8 cellular contexts compared by ENCODE assay signal in genomic region chr6:159989882-159990480, GRCh38. TPM values are rescaled to one million over a fixed set of nuclear protein-coding genes. Genes with fewer than 3 reads are reported as not detected.
A peak's percentile ranks its signal among the peaks of the same experiment; 100 is the strongest.
DNase-seq lines count a peak whose midpoint lies in the region; ATAC-seq lines count a peak whose summit lies in the region.

No MANE protein-coding gene starts in this region.

- H3K4me3 Mint-ChIP-seq in activated T-cell treated with anti-CD3 and anti-CD28 coated beads, Interleukin-2, amount 50 U/mL, for 72 hours = peak overlapping the region; percentile 21 to 54
- H3K4me3 Mint-ChIP-seq in activated naive CD8-positive, alpha-beta T cell treated with anti-CD3 and anti-CD28 coated beads for 36 hours = peak overlapping the region; percentile 18
- peak overlapping the region in 1 of 2 donors; percentile 55 for H3K4me3 Mint-ChIP-seq in stimulated activated naive CD8-positive, alpha-beta T cell treated with anti-CD3 and anti-CD28 coated beads, Interleukin-15, amount 100 ng/mL, for 72 hours

- DNase-seq in activated T-cell treated with anti-CD3 and anti-CD28 coated beads, Interleukin-2, amount 50 U/mL, for 72 hours = no peak
- no peak for DNase-seq in activated T-cell treated with anti-CD3 and anti-CD28 coated beads, Interleukin-2, amount 50 U/mL, for 48 hours
- no peak for DNase-seq in activated naive CD8-positive, alpha-beta T cell treated with anti-CD3 and anti-CD28 coated beads for 36 hours
- DNase-seq in stimulated activated naive CD8-positive, alpha-beta T cell treated with anti-CD3 and anti-CD28 coated beads, Interleukin-15, amount 100 ng/mL, for 72 hours = no peak
- no peak for DNase-seq in NCI-H2227 treated with DMSO at 0.1 percent for 48 hours (lab: John Stamatoyannopoulos, UW)
- DNase-seq in occipital lobe (lab: John Stamatoyannopoulos, UW) = no peak
- DNase-seq in hippocampal formation (lab: John Stamatoyannopoulos, UW) = no peak

- H3K9me3 Mint-ChIP-seq in activated T-cell treated with anti-CD3 and anti-CD28 coated beads, Interleukin-2, amount 50 U/mL, for 72 hours = peaks cover 3% of the 10 kb centered on the region in 2 donors
- peaks cover 17% of the 10 kb centered on the region for H3K9me3 Mint-ChIP-seq in activated naive CD8-positive, alpha-beta T cell treated with anti-CD3 and anti-CD28 coated beads for 36 hours
- H3K9me3 Mint-ChIP-seq in stimulated activated naive CD8-positive, alpha-beta T cell treated with anti-CD3 and anti-CD28 coated beads, Interleukin-15, amount 100 ng/mL, for 72 hours = peaks cover 0 to 13% of the 10 kb centered on the region in 2 donors

- H3K4me1 Mint-ChIP-seq in activated T-cell treated with anti-CD3 and anti-CD28 coated beads, Interleukin-2, amount 50 U/mL, for 72 hours (ENCODE audit: low read depth) = peaks cover 61% of the 10 kb centered on the region
- H3K4me1 Mint-ChIP-seq in activated naive CD8-positive, alpha-beta T cell treated with anti-CD3 and anti-CD28 coated beads for 36 hours = peaks cover 64% of the 10 kb centered on the region
- H3K4me1 Mint-ChIP-seq in stimulated activated naive CD8-positive, alpha-beta T cell treated with anti-CD3 and anti-CD28 coated beads, Interleukin-15, amount 100 ng/mL, for 72 hours = peaks cover 93% of the 10 kb centered on the region

- H3K27ac Mint-ChIP-seq in activated T-cell treated with anti-CD3 and anti-CD28 coated beads, Interleukin-2, amount 50 U/mL, for 72 hours = peak overlapping the region; percentile 68
- H3K27ac Mint-ChIP-seq in activated naive CD8-positive, alpha-beta T cell treated with anti-CD3 and anti-CD28 coated beads for 36 hours = peak overlapping the region; percentile 20
- H3K27ac Mint-ChIP-seq in stimulated activated naive CD8-positive, alpha-beta T cell treated with anti-CD3 and anti-CD28 coated beads, Interleukin-15, amount 100 ng/mL, for 72 hours = peak overlapping the region; percentile 42 to 70

- peaks cover 15 to 28% of the 10 kb centered on the region in 2 donors for H3K36me3 Mint-ChIP-seq in activated T-cell treated with anti-CD3 and anti-CD28 coated beads, Interleukin-2, amount 50 U/mL, for 72 hours (ENCODE audit: insufficient read depth in 2 of 2)
- peaks cover 52% of the 10 kb centered on the region for H3K36me3 Mint-ChIP-seq in activated naive CD8-positive, alpha-beta T cell treated with anti-CD3 and anti-CD28 coated beads for 36 hours

- H3K27me3 Mint-ChIP-seq in activated T-cell treated with anti-CD3 and anti-CD28 coated beads, Interleukin-2, amount 50 U/mL, for 72 hours (ENCODE audit: low read depth) = no peaks in the 10 kb centered on the region
- no peaks in the 10 kb centered on the region for H3K27me3 Mint-ChIP-seq in activated naive CD8-positive, alpha-beta T cell treated with anti-CD3 and anti-CD28 coated beads for 36 hours
- H3K27me3 Mint-ChIP-seq in stimulated activated naive CD8-positive, alpha-beta T cell treated with anti-CD3 and anti-CD28 coated beads, Interleukin-15, amount 100 ng/mL, for 72 hours = no peaks in the 10 kb centered on the region

- peak; percentile 86 for ATAC-seq in activated T-cell treated with anti-CD3 and anti-CD28 coated beads, Interleukin-2, amount 50 U/mL, for 72 hours (replicated peaks in 1 of 2)
- ATAC-seq in HG03159 (IDR thresholded peaks at IDR 0.05; ENCODE audit: unreplicated experiment) = peak; percentile 93
- ATAC-seq in stimulated activated naive CD8-positive, alpha-beta T cell treated with anti-CD3 and anti-CD28 coated beads, Interleukin-15, amount 100 ng/mL, for 72 hours = peak; percentile 78

RNA-seq across cellular contexts. Expression of gene IGF2R, which starts 21.1 kb away (rescaled TPM):
- total RNA-seq in activated T-cell treated with anti-CD3 and anti-CD28 coated beads, Interleukin-2, amount 50 U/mL, for 72 hours = 10 to 100 TPM; 68.9 to 83.6 TPM
- total RNA-seq in activated naive CD8-positive, alpha-beta T cell treated with anti-CD3 and anti-CD28 coated beads for 36 hours = 10 to 100 TPM; 74.9 to 77.7 TPM
- 36.7 TPM for total RNA-seq in occipital lobe
